In the genomic region with DNA sequence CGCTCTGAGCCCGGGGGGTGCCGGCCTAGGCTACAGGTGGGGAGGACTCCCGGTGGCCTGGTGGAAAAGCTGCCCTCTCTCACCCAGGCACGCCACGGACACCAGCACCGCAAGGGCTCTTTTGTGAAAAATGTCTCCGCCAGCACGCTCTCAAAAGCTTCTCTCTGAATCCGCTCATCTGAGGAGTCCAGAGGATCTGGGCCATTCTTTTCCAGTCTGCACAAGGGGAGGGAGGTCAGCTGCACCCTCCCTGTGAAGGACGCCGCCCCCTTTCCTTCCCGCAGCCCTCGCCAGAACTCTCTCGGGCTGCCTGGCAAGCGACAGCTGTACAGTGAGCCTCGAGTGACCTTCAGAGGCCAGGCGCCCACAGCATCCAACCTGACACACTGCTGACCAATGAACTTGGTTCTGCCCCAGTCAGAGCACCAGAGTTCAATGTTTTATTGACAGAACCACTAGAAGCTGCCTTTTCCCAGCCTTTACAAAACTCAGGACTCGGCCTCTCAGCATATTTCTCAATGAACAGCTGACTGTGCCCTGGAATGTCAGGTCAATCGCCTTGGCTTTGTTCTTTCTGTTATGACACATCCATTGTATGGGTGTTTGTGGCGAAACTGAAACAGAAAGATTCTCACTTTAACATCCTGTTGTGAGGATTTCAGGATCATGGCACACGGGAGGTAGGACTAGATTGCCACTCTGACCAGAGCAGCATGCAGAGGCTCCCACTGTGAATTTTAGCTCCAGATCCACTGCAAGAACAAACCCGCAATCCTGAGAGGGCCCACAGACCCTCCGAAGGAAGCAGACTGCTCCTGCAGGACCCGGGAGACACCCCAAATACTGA, we compare ENCODE assay signal across 1 cellular context.
TF ChIP-seq lines count a peak whose summit lies in the region.

No MANE protein-coding gene starts in this region.

TF ChIP-seq in HepG2, 621 proteins besides CTCF, POLR2A, EP300 and RAD21 (continued from another document and continues in another):
- TF ChIP-seq, protein P1, sequence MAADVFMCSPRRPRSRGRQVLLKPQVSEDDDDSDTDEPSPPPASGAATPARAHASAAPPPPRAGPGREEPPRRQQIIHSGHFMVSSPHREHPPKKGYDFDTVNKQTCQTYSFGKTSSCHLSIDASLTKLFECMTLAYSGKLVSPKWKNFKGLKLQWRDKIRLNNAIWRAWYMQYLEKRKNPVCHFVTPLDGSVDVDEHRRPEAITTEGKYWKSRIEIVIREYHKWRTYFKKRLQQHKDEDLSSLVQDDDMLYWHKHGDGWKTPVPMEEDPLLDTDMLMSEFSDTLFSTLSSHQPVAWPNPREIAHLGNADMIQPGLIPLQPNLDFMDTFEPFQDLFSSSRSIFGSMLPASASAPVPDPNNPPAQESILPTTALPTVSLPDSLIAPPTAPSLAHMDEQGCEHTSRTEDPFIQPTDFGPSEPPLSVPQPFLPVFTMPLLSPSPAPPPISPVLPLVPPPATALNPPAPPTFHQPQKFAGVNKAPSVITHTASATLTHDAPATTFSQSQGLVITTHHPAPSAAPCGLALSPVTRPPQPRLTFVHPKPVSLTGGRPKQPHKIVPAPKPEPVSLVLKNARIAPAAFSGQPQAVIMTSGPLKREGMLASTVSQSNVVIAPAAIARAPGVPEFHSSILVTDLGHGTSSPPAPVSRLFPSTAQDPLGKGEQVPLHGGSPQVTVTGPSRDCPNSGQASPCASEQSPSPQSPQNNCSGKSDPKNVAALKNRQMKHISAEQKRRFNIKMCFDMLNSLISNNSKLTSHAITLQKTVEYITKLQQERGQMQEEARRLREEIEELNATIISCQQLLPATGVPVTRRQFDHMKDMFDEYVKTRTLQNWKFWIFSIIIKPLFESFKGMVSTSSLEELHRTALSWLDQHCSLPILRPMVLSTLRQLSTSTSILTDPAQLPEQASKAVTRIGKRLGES (CRISPR knock-in tag; IDR thresholded peaks at IDR 0.05; ENCODE audit: borderline replicate concordance): peak; percentile 81
- TF ChIP-seq NR1H2 (CRISPR knock-in tag; IDR thresholded peaks at IDR 0.05; ENCODE audit: borderline replicate concordance, low read depth): no peak
- peak; percentile 94 for TF ChIP-seq RERE (CRISPR knock-in tag; IDR thresholded peaks at IDR 0.05; ENCODE audit: low read depth)
- peak; percentile 100 for TF ChIP-seq TEAD3 (CRISPR knock-in tag; optimal IDR thresholded peaks at IDR 0.05; ENCODE audit: borderline replicate concordance)
- TF ChIP-seq, protein P2, sequence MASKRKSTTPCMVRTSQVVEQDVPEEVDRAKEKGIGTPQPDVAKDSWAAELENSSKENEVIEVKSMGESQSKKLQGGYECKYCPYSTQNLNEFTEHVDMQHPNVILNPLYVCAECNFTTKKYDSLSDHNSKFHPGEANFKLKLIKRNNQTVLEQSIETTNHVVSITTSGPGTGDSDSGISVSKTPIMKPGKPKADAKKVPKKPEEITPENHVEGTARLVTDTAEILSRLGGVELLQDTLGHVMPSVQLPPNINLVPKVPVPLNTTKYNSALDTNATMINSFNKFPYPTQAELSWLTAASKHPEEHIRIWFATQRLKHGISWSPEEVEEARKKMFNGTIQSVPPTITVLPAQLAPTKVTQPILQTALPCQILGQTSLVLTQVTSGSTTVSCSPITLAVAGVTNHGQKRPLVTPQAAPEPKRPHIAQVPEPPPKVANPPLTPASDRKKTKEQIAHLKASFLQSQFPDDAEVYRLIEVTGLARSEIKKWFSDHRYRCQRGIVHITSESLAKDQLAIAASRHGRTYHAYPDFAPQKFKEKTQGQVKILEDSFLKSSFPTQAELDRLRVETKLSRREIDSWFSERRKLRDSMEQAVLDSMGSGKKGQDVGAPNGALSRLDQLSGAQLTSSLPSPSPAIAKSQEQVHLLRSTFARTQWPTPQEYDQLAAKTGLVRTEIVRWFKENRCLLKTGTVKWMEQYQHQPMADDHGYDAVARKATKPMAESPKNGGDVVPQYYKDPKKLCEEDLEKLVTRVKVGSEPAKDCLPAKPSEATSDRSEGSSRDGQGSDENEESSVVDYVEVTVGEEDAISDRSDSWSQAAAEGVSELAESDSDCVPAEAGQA (IDR thresholded peaks at IDR 0.05; ENCODE audit: low read depth): peak; percentile 67; the same call in 1 of the 2 replicates
- TF ChIP-seq, protein P2 (CRISPR knock-in tag; IDR thresholded peaks at IDR 0.05; ENCODE audit: borderline replicate concordance): peak; percentile 85; the same call in 1 of the 2 replicates
- TF ChIP-seq ZNF800 (CRISPR knock-in tag; IDR thresholded peaks at IDR 0.05): peak; percentile 93
- peak; percentile 96 for TF ChIP-seq ZNF331 (CRISPR knock-in tag; IDR thresholded peaks at IDR 0.05)
- peak; percentile 82 for TF ChIP-seq TOE1 (CRISPR knock-in tag; IDR thresholded peaks at IDR 0.05)
- TF ChIP-seq ZNF160 (CRISPR knock-in tag; IDR thresholded peaks at IDR 0.05): peak; percentile 86; the same call in 1 of the 2 replicates
- TF ChIP-seq ZNF282 (IDR thresholded peaks at IDR 0.05; ENCODE audit: partially characterized antibody): no peak
- TF ChIP-seq SMYD3 (CRISPR knock-in tag; IDR thresholded peaks at IDR 0.05): peak; percentile 93
- peak; percentile 48; the same call in 1 of the 2 replicates for TF ChIP-seq ZNF674 (CRISPR knock-in tag; IDR thresholded peaks at IDR 0.05; ENCODE audit: low read depth)
- no peak for TF ChIP-seq ZMAT5 (CRISPR knock-in tag; IDR thresholded peaks at IDR 0.05; ENCODE audit: borderline replicate concordance, low read depth)
- TF ChIP-seq NFAT5 (CRISPR knock-in tag; IDR thresholded peaks at IDR 0.05): peak; percentile 41; the same call in 1 of the 2 replicates
- TF ChIP-seq RARA (CRISPR knock-in tag; IDR thresholded peaks at IDR 0.05): peak; percentile 100
- TF ChIP-seq ZHX1 (CRISPR knock-in tag; IDR thresholded peaks at IDR 0.05; ENCODE audit: low read depth): peak; percentile 82; the same call in 1 of the 2 replicates
